In genomic region chr6:41097467-41098090, GRCh38 we compare ENCODE assay signal across 15 cellular contexts. TPM values are rescaled to one million over a fixed set of nuclear protein-coding genes. Genes with fewer than 3 reads are reported as not detected.
DNase-seq lines count a peak whose midpoint lies in the region; ATAC-seq, FAIRE-seq and TF ChIP-seq lines count a peak whose summit lies in the region.
"Had no signal": no experiment of that assay in that cellular context is flagged by ENCODE, and none has a peak within 500 bp of the region (broad histone marks: within the 10 kb centered on the region; RNA-seq: fewer than 3 reads in every experiment).

No MANE protein-coding gene starts in this region.

- H3K4me2 ChIP-seq in endothelial cell of umbilical vein (ENCODE audit: insufficient read depth, low read length), result peak overlapping the region; percentile 27

- dilution Hi-C loops in endothelial cell of umbilical vein (cut with MboI; ENCODE audit: extremely low pct_ligation_motif_present, low sequenced_read_pairs), result no loop called here

- TF ChIP-seq CTCF in BJ (IDR thresholded peaks at IDR 0.05; ENCODE audit: insufficient read depth, low read depth, low read length) (peak; percentile 33), endothelial cell of umbilical vein (IDR thresholded peaks at IDR 0.05; ENCODE audit: extremely low read depth in 1 of 2, insufficient read depth in 1 of 2, low read depth in 1 of 2, low read length in 2 of 2) (peak in 1 of 2 donors; percentile 33)

- no peaks in the 10 kb centered on the region for H4K20me1 ChIP-seq in endothelial cell of umbilical vein (replicated peaks; ENCODE audit: control insufficient read depth, extremely low read depth, insufficient read depth, low read length)

- peak overlapping the region; percentile 74 for H3K27ac ChIP-seq in endothelial cell of umbilical vein (ENCODE audit: insufficient read depth, low read depth, low read length)
- H3K27ac ChIP-seq: C4-2B had no signal

- peak overlapping the region; percentile 11 for H3K9ac ChIP-seq in endothelial cell of umbilical vein (replicated peaks; ENCODE audit: extremely low read depth, insufficient read depth, low read length)

- H3K36me3 ChIP-seq in BJ (ENCODE audit: control insufficient read depth, insufficient read depth, low read length) (peaks cover 6% of the 10 kb centered on the region), endothelial cell of umbilical vein (ENCODE audit: control insufficient read depth in 2 of 2, extremely low read depth in 1 of 2, insufficient read depth in 2 of 2, low read length in 2 of 2) (peaks cover 22 to 43% of the 10 kb centered on the region in 2 experiments)

- H3K4me1 ChIP-seq in endothelial cell of umbilical vein (ENCODE audit: control insufficient read depth, extremely low read depth, insufficient read depth, low read length), result peaks cover 29% of the 10 kb centered on the region

- CTCF ChIA-PET in BJ (lab: Yijun Ruan, JAX) (interaction anchor here (1.1 to 1.6 kb wide), 2 partner anchors 10 to 15 kb away, joined by 3 to 4 read pairs; no protein-coding TSS in a partner anchor), endothelial cell of umbilical vein (lab: Charles Lee) (interaction anchor here (1.0 to 2.2 kb wide), 5 partner anchors 14 to 85 kb away, joined by 3 to 15 read pairs (median 4); no protein-coding TSS in a partner anchor)

- BruUV-seq in endothelial cell of umbilical vein (replicated peaks; lab: Mats Ljungman, UMichigan), result no TSS peak

- FAIRE-seq in endothelial cell of umbilical vein (lab: Jason Lieb, UNC), result peak; percentile 82
- FAIRE-seq: GM18507 had no signal

- H3K4me3 ChIP-seq in BJ (ENCODE audit: low read depth, low read length) (no peak overlapping the region), endothelial cell of umbilical vein (replicated peaks in 1 of 3; ENCODE audit: insufficient read depth in 1 of 3, low read depth in 1 of 3, low read length in 3 of 3) (no peak overlapping the region)

- no peak overlapping the region for H2AFZ ChIP-seq in endothelial cell of umbilical vein (ENCODE audit: low read depth, low read length)

- H3K27me3 ChIP-seq in BJ (ENCODE audit: control insufficient read depth, insufficient read depth, low read length), result no peaks in the 10 kb centered on the region
- no peaks in the 10 kb centered on the region for H3K27me3 ChIP-seq in endothelial cell of umbilical vein (ENCODE audit: control insufficient read depth in 2 of 2, insufficient read depth in 2 of 2, low read length in 2 of 2)

- DNase-seq in BJ (ENCODE audit: low read depth) (peak; percentile 43), SK-MEL-5 (ENCODE audit: low read depth, low spot score) (peak; percentile 93), endothelial cell of umbilical vein (ENCODE audit: low read depth, low spot score) (peak; percentile 80), myocyte (ENCODE audit: low read depth) (peak; percentile 29), NCI-H1105 treated with DMSO at 0.1 percent for 48 hours (lab: John Stamatoyannopoulos, UW) (no peak)
- no peak for DNase-seq in activated CD8-positive, alpha-beta memory T cell treated with anti-CD3 and anti-CD28 coated beads for 24 hours
- DNase-seq: activated CD4-positive, alpha-beta memory T cell treated with anti-CD3 and anti-CD28 coated beads for 36 hours; activated naive CD4-positive, alpha-beta T cell treated with anti-CD3 and anti-CD28 coated beads, Interleukin-2, amount 10 ng/mL, durations not matched to agents 7 days and 5 days; effector CD4-positive, alpha-beta T cell; GDM1 had no signal

- no peak for TF ChIP-seq POLR2A in endothelial cell of umbilical vein (IDR thresholded peaks at IDR 0.05; ENCODE audit: low read depth, low read length)

- H3K9me3 ChIP-seq in endothelial cell of umbilical vein (replicated peaks; ENCODE audit: control insufficient read depth, insufficient read depth, low read length), result no peaks in the 10 kb centered on the region

- POLR2A ChIA-PET in BJ (lab: Charles Lee), result no interaction called here
- POLR2A ChIA-PET in endothelial cell of umbilical vein (lab: Charles Lee), result no interaction called here

- in situ Hi-C loops in SK-MEL-5 (cut with HindIII; ENCODE audit: low pct_unique_long_range_greater_than_20kb, low sequenced_read_pairs), result loop anchor here (25.0 kb wide), 1 partner anchor 90 kb away; no protein-coding TSS in a partner anchor

- peaks cover 2% of the 10 kb centered on the region for H3K79me2 ChIP-seq in endothelial cell of umbilical vein (ENCODE audit: control insufficient read depth, insufficient read depth, low read length)

- intact Hi-C loops in endothelial cell of umbilical vein (cut with micrococcal nuclease), result loop anchor here (1.0 kb wide), 2 partner anchors 24 to 85 kb away; no protein-coding TSS in a partner anchor

- no peak for ATAC-seq in GM18907 (IDR thresholded peaks at IDR 0.05; ENCODE audit: unreplicated experiment)
- ATAC-seq in HG03432 (IDR thresholded peaks at IDR 0.05; ENCODE audit: unreplicated experiment), result no peak

- H3K9me1 ChIP-seq in endothelial cell of umbilical vein (replicated peaks; ENCODE audit: control insufficient read depth, extremely low read depth, insufficient read depth, low read length), result no peaks in the 10 kb centered on the region

RNA-seq across cellular contexts. Expression of gene NFYA, which starts 24.8 kb away (rescaled TPM):
- polyA plus RNA-seq in BJ (2011; rRNA removed), result 7.6 and 7.7 TPM in 2 replicates
- 15.5 and 17.0 TPM in 2 replicates for polyA minus RNA-seq in BJ (2011; rRNA and poly(A)+ RNA removed)
- total RNA-seq in SK-MEL-5 (2014; rRNA removed; shearing (Covaris generic)), result 10.6 and 11.6 TPM in 2 replicates
- 15.7 and 21.0 TPM in 2 replicates for polyA plus RNA-seq in SK-MEL-5 (2015; cell fraction: cytosol; rRNA removed)
- polyA plus RNA-seq in SK-MEL-5 (2015; cell fraction: nucleus; rRNA removed), result 39.5 and 40.8 TPM in 2 replicates
- 29.0 and 30.9 TPM in 2 replicates for total RNA-seq in endothelial cell of umbilical vein
- 12.2 and 13.1 TPM in 2 replicates for polyA plus RNA-seq in endothelial cell of umbilical vein
- 12.0 and 13.9 TPM in 2 replicates for polyA plus RNA-seq in endothelial cell of umbilical vein (2011; cell fraction: cytosol; rRNA removed)
- 22.6 and 23.4 TPM in 2 replicates for polyA plus RNA-seq in endothelial cell of umbilical vein (2011; cell fraction: nucleus; rRNA removed)
- 26.5 and 36.0 TPM in 2 replicates for polyA plus RNA-seq in endothelial cell of umbilical vein (2012)
- 62.7 and 69.5 TPM in 2 replicates for polyA minus RNA-seq in endothelial cell of umbilical vein
- polyA minus RNA-seq in endothelial cell of umbilical vein (2011; cell fraction: cytosol; rRNA and poly(A)+ RNA removed), result 11.5 TPM
- 15.5 and 23.9 TPM in 2 replicates for polyA minus RNA-seq in endothelial cell of umbilical vein (2011; cell fraction: nucleus; rRNA and poly(A)+ RNA removed)
- 17.2 and 20.9 TPM in 2 replicates for total RNA-seq in myocyte
- polyA plus RNA-seq in myocyte (2012), result 19.9 TPM

RNA-seq across cellular contexts. Expression of gene OARD1, which starts 25.4 kb away (rescaled TPM):
- polyA plus RNA-seq in BJ (2011; rRNA removed) (3.4 and 6.7 TPM in 2 replicates), endothelial cell of umbilical vein (3.5 and 5.2 TPM in 2 replicates)
- polyA minus RNA-seq in BJ (2011; rRNA and poly(A)+ RNA removed), result 2.5 and 2.6 TPM in 2 replicates
- 20.2 and 23.4 TPM in 2 replicates for total RNA-seq in SK-MEL-5 (2014; rRNA removed; shearing (Covaris generic))
- 24.7 and 27.7 TPM in 2 replicates for polyA plus RNA-seq in SK-MEL-5 (2015; cell fraction: cytosol; rRNA removed)
- 18.4 and 22.1 TPM in 2 replicates for polyA plus RNA-seq in SK-MEL-5 (2015; cell fraction: nucleus; rRNA removed)
- total RNA-seq in endothelial cell of umbilical vein (11.1 and 13.0 TPM in 2 replicates), myocyte (10.2 and 18.8 TPM in 2 replicates)
- 5.1 and 5.5 TPM in 2 replicates for polyA plus RNA-seq in endothelial cell of umbilical vein (2011; cell fraction: cytosol; rRNA removed)
- 3.7 and 5.2 TPM in 2 replicates for polyA plus RNA-seq in endothelial cell of umbilical vein (2011; cell fraction: nucleus; rRNA removed)
- polyA plus RNA-seq in endothelial cell of umbilical vein (2012), result 11.9 and 14.2 TPM in 2 replicates
- polyA minus RNA-seq in endothelial cell of umbilical vein, result 2.9 and 4.5 TPM in 2 replicates
- polyA minus RNA-seq in endothelial cell of umbilical vein (2011; cell fraction: cytosol; rRNA and poly(A)+ RNA removed), result 6.7 TPM
- 6.5 and 8.1 TPM in 2 replicates for polyA minus RNA-seq in endothelial cell of umbilical vein (2011; cell fraction: nucleus; rRNA and poly(A)+ RNA removed)
- polyA plus RNA-seq in myocyte (2012), result 14.8 TPM

RNA-seq across cellular contexts. Expression of gene APOBEC2, which starts 44.6 kb away (rescaled TPM):
- polyA plus RNA-seq in BJ (2011; rRNA removed) (not detected in 2 replicates), endothelial cell of umbilical vein (not detected in 2 replicates)
- not detected in 2 replicates for polyA minus RNA-seq in BJ (2011; rRNA and poly(A)+ RNA removed)
- not detected in 2 replicates for total RNA-seq in SK-MEL-5 (2014; rRNA removed; shearing (Covaris generic))
- polyA plus RNA-seq in SK-MEL-5 (2015; cell fraction: cytosol; rRNA removed), result not detected in 2 replicates
- not detected in 2 replicates for polyA plus RNA-seq in SK-MEL-5 (2015; cell fraction: nucleus; rRNA removed)
- total RNA-seq in endothelial cell of umbilical vein (not detected in 2 replicates), myocyte (110 and 231 TPM in 2 replicates)
- not detected in 2 replicates for polyA plus RNA-seq in endothelial cell of umbilical vein (2011; cell fraction: cytosol; rRNA removed)
- not detected in 2 replicates for polyA plus RNA-seq in endothelial cell of umbilical vein (2011; cell fraction: nucleus; rRNA removed)
- polyA plus RNA-seq in endothelial cell of umbilical vein (2012), result not detected in 2 replicates
- not detected in 2 replicates for polyA minus RNA-seq in endothelial cell of umbilical vein
- not detected for polyA minus RNA-seq in endothelial cell of umbilical vein (2011; cell fraction: cytosol; rRNA and poly(A)+ RNA removed)
- not detected in 2 replicates for polyA minus RNA-seq in endothelial cell of umbilical vein (2011; cell fraction: nucleus; rRNA and poly(A)+ RNA removed)
- polyA plus RNA-seq in myocyte (2012), result 55.6 TPM
- total RNA-seq: activated CD4-positive, alpha-beta memory T cell treated with anti-CD3 and anti-CD28 coated beads for 36 hours had no signal

RNA-seq across cellular contexts. Expression of gene TSPO2, which starts 55.3 kb away (rescaled TPM):
- polyA plus RNA-seq in BJ (2011; rRNA removed), result not detected in 2 replicates
- polyA minus RNA-seq in BJ (2011; rRNA and poly(A)+ RNA removed), result not detected in 2 replicates
- total RNA-seq in SK-MEL-5 (2014; rRNA removed; shearing (Covaris generic)), result not detected in 2 replicates
- polyA plus RNA-seq in SK-MEL-5 (2015; cell fraction: cytosol; rRNA removed), result not detected in 2 replicates
- polyA plus RNA-seq in SK-MEL-5 (2015; cell fraction: nucleus; rRNA removed), result not detected in 2 replicates
- total RNA-seq in endothelial cell of umbilical vein, result not detected in 2 replicates
- not detected in 2 replicates for polyA plus RNA-seq in endothelial cell of umbilical vein
- polyA plus RNA-seq in endothelial cell of umbilical vein (2011; cell fraction: cytosol; rRNA removed), result not detected in 2 replicates
- not detected in 2 replicates for polyA plus RNA-seq in endothelial cell of umbilical vein (2011; cell fraction: nucleus; rRNA removed)
- not detected in 2 replicates for polyA plus RNA-seq in endothelial cell of umbilical vein (2012)
- polyA minus RNA-seq in endothelial cell of umbilical vein, result not detected in 2 replicates
- not detected for polyA minus RNA-seq in endothelial cell of umbilical vein (2011; cell fraction: cytosol; rRNA and poly(A)+ RNA removed)
- polyA minus RNA-seq in endothelial cell of umbilical vein (2011; cell fraction: nucleus; rRNA and poly(A)+ RNA removed), result not detected in 2 replicates
- not detected in 2 replicates for total RNA-seq in myocyte
- not detected for polyA plus RNA-seq in myocyte (2012)
- total RNA-seq: activated CD4-positive, alpha-beta memory T cell treated with anti-CD3 and anti-CD28 coated beads for 36 hours; posterior vena cava had no signal

RNA-seq across cellular contexts. Expression of gene TREML1, which starts 56.6 kb away (rescaled TPM):
- polyA plus RNA-seq in BJ (2011; rRNA removed), result not detected in 2 replicates
- not detected in 2 replicates for polyA minus RNA-seq in BJ (2011; rRNA and poly(A)+ RNA removed)
- total RNA-seq in SK-MEL-5 (2014; rRNA removed; shearing (Covaris generic)), result not detected in 2 replicates
- not detected in 2 replicates for polyA plus RNA-seq in SK-MEL-5 (2015; cell fraction: cytosol; rRNA removed)
- polyA plus RNA-seq in SK-MEL-5 (2015; cell fraction: nucleus; rRNA removed), result not detected in 2 replicates
- total RNA-seq in endothelial cell of umbilical vein, result not detected in 2 replicates
- polyA plus RNA-seq in endothelial cell of umbilical vein, result not detected in 2 replicates
- polyA plus RNA-seq in endothelial cell of umbilical vein (2011; cell fraction: cytosol; rRNA removed), result not detected in 2 replicates
- polyA plus RNA-seq in endothelial cell of umbilical vein (2011; cell fraction: nucleus; rRNA removed), result not detected in 2 replicates
- not detected in 2 replicates for polyA plus RNA-seq in endothelial cell of umbilical vein (2012)
- polyA minus RNA-seq in endothelial cell of umbilical vein, result 0.93 TPM in 1 of 2 replicates, not detected in the other
- not detected for polyA minus RNA-seq in endothelial cell of umbilical vein (2011; cell fraction: cytosol; rRNA and poly(A)+ RNA removed)
- polyA minus RNA-seq in endothelial cell of umbilical vein (2011; cell fraction: nucleus; rRNA and poly(A)+ RNA removed), result not detected in 2 replicates
- total RNA-seq in myocyte, result not detected in 2 replicates
- not detected for polyA plus RNA-seq in myocyte (2012)
- total RNA-seq: activated CD4-positive, alpha-beta memory T cell treated with anti-CD3 and anti-CD28 coated beads for 36 hours had no signal

Comparison
In these comparisons a context has a peak if more than half of its experiments do, and no peak if none do; other contexts are left out.
1. DNase-seq: peak in BJ (single experiment), SK-MEL-5 (single experiment), endothelial cell of umbilical vein (single experiment) and myocyte (single experiment); none in activated CD8-positive, alpha-beta memory T cell treated with anti-CD3 and anti-CD28 coated beads for 24 hours (single experiment) and NCI-H1105 treated with DMSO at 0.1 percent for 48 hours (single experiment).
2. RNA of gene APOBEC2, which starts 44.6 kb away (total RNA-seq): 110 to 231 TPM in myocyte; not detected in SK-MEL-5 and not detected in endothelial cell of umbilical vein; every median in the first group is over 100 times any median in the second.